In genomic region chr17:59730268-59730834, GRCh38 we compare ENCODE assay signal across 22 cellular contexts.
"Had no signal": no experiment of that assay in that cellular context is flagged by ENCODE, and none has a peak within 500 bp of the region (broad histone marks: within the 10 kb centered on the region; RNA-seq: fewer than 3 reads in every experiment).

No MANE protein-coding gene starts in this region.

- H3K4me3 Mint-ChIP-seq: activated CD4-positive, alpha-beta T cell treated with anti-CD3 and anti-CD28 coated beads, Interleukin-2, amount 10 ng/mL, durations not matched to agents 7 days and 5 days; activated naive CD4-positive, alpha-beta T cell treated with anti-CD3 and anti-CD28 coated beads, Interleukin-2, amount 50 U/mL, for 24 hours; naive B cell; neural crest cell had no signal

- H3K4me1 ChIP-seq: prostate gland had no signal

- H3K9me3 ChIP-seq: mucosa of descending colon, prostate gland, right atrium auricular region, SK-N-SH, testis, upper lobe of right lung had no signal

- H3K9me3 Mint-ChIP-seq: activated CD4-positive, alpha-beta T cell treated with anti-CD3 and anti-CD28 coated beads, Interleukin-2, amount 10 ng/mL, durations not matched to agents 7 days and 5 days; activated naive CD4-positive, alpha-beta T cell treated with anti-CD3 and anti-CD28 coated beads, Interleukin-2, amount 50 U/mL, for 24 hours; naive B cell; neural crest cell had no signal

- H3K36me3 ChIP-seq: prostate gland had no signal

- FAIRE-seq: endometrium, keratinocyte had no signal

- H3K4me2 ChIP-seq: SK-N-SH had no signal

- H3K27ac Mint-ChIP-seq: activated naive CD4-positive, alpha-beta T cell treated with anti-CD3 and anti-CD28 coated beads, Interleukin-2, amount 50 U/mL, for 24 hours had no signal

- H3K27me3 Mint-ChIP-seq: activated CD4-positive, alpha-beta T cell treated with anti-CD3 and anti-CD28 coated beads, Interleukin-2, amount 10 ng/mL, durations not matched to agents 7 days and 5 days; activated naive CD4-positive, alpha-beta T cell treated with anti-CD3 and anti-CD28 coated beads, Interleukin-2, amount 50 U/mL, for 24 hours; naive B cell had no signal

- DNase-seq: activated CD4-positive, alpha-beta T cell treated with anti-CD3 and anti-CD28 coated beads, Interleukin-2, amount 10 ng/mL, durations not matched to agents 7 days and 5 days; activated CD8-positive, alpha-beta memory T cell treated with anti-CD3 and anti-CD28 coated beads, Interleukin-2, amount 50 U/mL, for 48 hours; activated effector memory CD4-positive, alpha-beta T cell treated with Interleukin-2 at 50 U/mL for 16 hours; activated T-cell treated with anti-CD3 and anti-CD28 coated beads, Interleukin-2, amount 50 U/mL, for 48 hours; erythroblast; foreskin melanocyte; mammary epithelial cell; mucosa of descending colon; naive B cell; SK-N-SH; stimulated activated CD4-positive, alpha-beta T cell treated with anti-CD3 and anti-CD28 coated beads, Interleukin-2, amount 100 ng/mL, for 48 hours; T1000; testis; upper lobe of right lung had no signal

- H3K36me3 Mint-ChIP-seq: naive B cell had no signal

- ATAC-seq: activated CD4-positive, CD25-positive, alpha-beta regulatory T cell treated with anti-CD3 and anti-CD28 coated beads, Interleukin-2, amount 50 U/mL, for 24 hours; left lobe of liver; mucosa of descending colon; upper lobe of right lung had no signal

- H3K27ac ChIP-seq: prostate gland, right atrium auricular region, testis, upper lobe of right lung had no signal

- H3K4me3 ChIP-seq: mucosa of descending colon, prostate gland, right atrium auricular region, testis, upper lobe of right lung had no signal

- H3K4me1 Mint-ChIP-seq: neural crest cell had no signal

- H3K9ac ChIP-seq: SK-N-SH had no signal

- H3K27me3 ChIP-seq: right atrium auricular region, testis, upper lobe of right lung had no signal
